22 cellular contexts compared by ENCODE assay signal in genomic region chr21:35873441-35873840, GRCh38.
"Had no signal": no experiment of that assay in that cellular context is flagged by ENCODE, and none has a peak within 500 bp of the region (broad histone marks: within the 10 kb centered on the region; RNA-seq: fewer than 3 reads in every experiment).

No MANE protein-coding gene starts in this region.

- DNase-seq: effector memory CD8-positive, alpha-beta T cell; esophagus squamous epithelium; foreskin keratinocyte; head of caudate nucleus; left colon; left ventricle myocardium superior; mucosa of descending colon; naive thymus-derived CD8-positive, alpha-beta T cell; posterior cingulate gyrus; sigmoid colon; stimulated activated CD4-positive, alpha-beta T cell treated with anti-CD3 and anti-CD28 coated beads, Interleukin-2, amount 100 ng/mL, for 24 hours; stimulated activated CD4-positive, alpha-beta T cell treated with anti-CD3 and anti-CD28 coated beads, Interleukin-4, amount 100 ng/mL, for 4 hours; stimulated activated naive B cell treated with anti-CD40 and anti-IgM and Interleukin-4, amounts not matched to agents 10 μg/mL and 1 μg/mL and 100 μg/mL, for 72 hours; stimulated activated naive CD8-positive, alpha-beta T cell treated with anti-CD3 and anti-CD28 coated beads, Interleukin-15, amount 100 ng/mL, for 72 hours; testis; upper lobe of right lung had no signal

- H3K4me3 ChIP-seq: esophagus squamous epithelium, hepatocyte, lung, mucosa of descending colon, sigmoid colon, skin epidermis, testis, tibial nerve, upper lobe of right lung, vagina had no signal

- ATAC-seq: effector memory CD8-positive, alpha-beta T cell; foreskin keratinocyte; left colon; left ventricle myocardium superior; mucosa of descending colon; naive thymus-derived CD8-positive, alpha-beta T cell; stimulated activated naive B cell treated with anti-CD40 and anti-IgM and Interleukin-4, amounts not matched to agents 10 μg/mL and 1 μg/mL and 100 μg/mL, for 72 hours; stimulated activated naive CD8-positive, alpha-beta T cell treated with anti-CD3 and anti-CD28 coated beads, Interleukin-15, amount 100 ng/mL, for 72 hours; upper lobe of right lung had no signal

- H2AFZ ChIP-seq: hepatocyte had no signal

- H3K36me3 ChIP-seq: esophagus squamous epithelium, sigmoid colon, tibial nerve, upper lobe of right lung, vagina had no signal

- H3K79me2 ChIP-seq: hepatocyte had no signal

- H3K27me3 ChIP-seq: hepatocyte, testis, tibial nerve, upper lobe of right lung, vagina had no signal

- H3K9me3 ChIP-seq: mucosa of descending colon, sigmoid colon, testis, upper lobe of right lung, vagina had no signal

- H3K4me2 ChIP-seq: hepatocyte had no signal

- H3K4me1 ChIP-seq: foreskin keratinocyte, sigmoid colon, testis, upper lobe of right lung had no signal

- H3K27ac ChIP-seq: epithelial cell of prostate, esophagus squamous epithelium, foreskin keratinocyte, hepatocyte, sigmoid colon, testis, upper lobe of right lung, vagina had no signal
